In the genomic region with DNA sequence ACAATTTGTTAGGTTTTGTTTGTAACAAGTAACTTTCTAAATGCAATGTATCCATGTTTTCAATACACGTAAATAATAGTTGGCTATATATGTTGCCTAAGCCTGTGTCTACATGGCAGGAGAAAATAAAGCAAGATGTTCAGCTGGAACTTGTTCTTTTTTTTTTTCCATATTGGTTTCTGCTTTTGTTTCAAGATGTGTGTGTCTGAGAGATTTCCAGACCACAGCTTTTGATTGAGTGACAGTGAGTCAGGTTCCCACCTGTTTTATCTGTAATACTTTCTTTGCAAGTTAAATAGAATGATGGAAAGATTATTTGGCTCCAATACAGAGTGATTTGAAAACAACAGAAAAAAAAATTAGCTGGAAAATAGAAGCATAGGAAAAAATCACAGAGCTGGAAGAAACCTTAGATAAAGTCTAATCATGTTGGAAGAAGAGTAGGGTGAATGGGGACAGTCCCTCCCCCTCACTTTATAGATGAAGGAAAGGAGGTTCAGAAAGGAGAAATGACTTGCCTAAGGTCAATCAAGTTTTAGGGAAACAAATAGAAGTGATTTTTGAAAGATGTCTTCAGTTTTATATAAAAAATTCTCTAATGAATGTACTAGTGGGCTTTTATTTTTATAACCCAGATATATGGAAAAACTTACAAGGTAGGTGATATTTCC, we compare ENCODE assay signal across 1 cellular context.
TF ChIP-seq lines count a peak whose summit lies in the region.

No MANE protein-coding gene starts in this region.

TF ChIP-seq in GM12878, 131 proteins besides CTCF, POLR2A, EP300 and RAD21:
- TF ChIP-seq, protein P1, sequence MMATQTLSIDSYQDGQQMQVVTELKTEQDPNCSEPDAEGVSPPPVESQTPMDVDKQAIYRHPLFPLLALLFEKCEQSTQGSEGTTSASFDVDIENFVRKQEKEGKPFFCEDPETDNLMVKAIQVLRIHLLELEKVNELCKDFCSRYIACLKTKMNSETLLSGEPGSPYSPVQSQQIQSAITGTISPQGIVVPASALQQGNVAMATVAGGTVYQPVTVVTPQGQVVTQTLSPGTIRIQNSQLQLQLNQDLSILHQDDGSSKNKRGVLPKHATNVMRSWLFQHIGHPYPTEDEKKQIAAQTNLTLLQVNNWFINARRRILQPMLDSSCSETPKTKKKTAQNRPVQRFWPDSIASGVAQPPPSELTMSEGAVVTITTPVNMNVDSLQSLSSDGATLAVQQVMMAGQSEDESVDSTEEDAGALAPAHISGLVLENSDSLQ (IDR thresholded peaks at IDR 0.05): peak; percentile 88
- TF ChIP-seq, protein P2, sequence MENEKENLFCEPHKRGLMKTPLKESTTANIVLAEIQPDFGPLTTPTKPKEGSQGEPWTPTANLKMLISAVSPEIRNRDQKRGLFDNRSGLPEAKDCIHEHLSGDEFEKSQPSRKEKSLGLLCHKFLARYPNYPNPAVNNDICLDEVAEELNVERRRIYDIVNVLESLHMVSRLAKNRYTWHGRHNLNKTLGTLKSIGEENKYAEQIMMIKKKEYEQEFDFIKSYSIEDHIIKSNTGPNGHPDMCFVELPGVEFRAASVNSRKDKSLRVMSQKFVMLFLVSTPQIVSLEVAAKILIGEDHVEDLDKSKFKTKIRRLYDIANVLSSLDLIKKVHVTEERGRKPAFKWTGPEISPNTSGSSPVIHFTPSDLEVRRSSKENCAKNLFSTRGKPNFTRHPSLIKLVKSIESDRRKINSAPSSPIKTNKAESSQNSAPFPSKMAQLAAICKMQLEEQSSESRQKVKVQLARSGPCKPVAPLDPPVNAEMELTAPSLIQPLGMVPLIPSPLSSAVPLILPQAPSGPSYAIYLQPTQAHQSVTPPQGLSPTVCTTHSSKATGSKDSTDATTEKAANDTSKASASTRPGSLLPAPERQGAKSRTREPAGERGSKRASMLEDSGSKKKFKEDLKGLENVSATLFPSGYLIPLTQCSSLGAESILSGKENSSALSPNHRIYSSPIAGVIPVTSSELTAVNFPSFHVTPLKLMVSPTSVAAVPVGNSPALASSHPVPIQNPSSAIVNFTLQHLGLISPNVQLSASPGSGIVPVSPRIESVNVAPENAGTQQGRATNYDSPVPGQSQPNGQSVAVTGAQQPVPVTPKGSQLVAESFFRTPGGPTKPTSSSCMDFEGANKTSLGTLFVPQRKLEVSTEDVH (IDR thresholded peaks at IDR 0.05; ENCODE audit: low read depth, partially characterized antibody): no peak
- no peak for TF ChIP-seq NFYA (IDR thresholded peaks at IDR 0.05; ENCODE audit: borderline replicate concordance, low read depth, low read length)
- TF ChIP-seq ZNF384 (IDR thresholded peaks at IDR 0.05; ENCODE audit: borderline replicate concordance, low read depth, low read length): peak; percentile 52
- no peak for TF ChIP-seq TARDBP (IDR thresholded peaks at IDR 0.05; ENCODE audit: borderline replicate concordance)
- TF ChIP-seq RUNX3 (IDR thresholded peaks at IDR 0.05; ENCODE audit: low read length): peak; percentile 50
